ENCODE assay signal across 9 cellular contexts in the genomic region with DNA sequence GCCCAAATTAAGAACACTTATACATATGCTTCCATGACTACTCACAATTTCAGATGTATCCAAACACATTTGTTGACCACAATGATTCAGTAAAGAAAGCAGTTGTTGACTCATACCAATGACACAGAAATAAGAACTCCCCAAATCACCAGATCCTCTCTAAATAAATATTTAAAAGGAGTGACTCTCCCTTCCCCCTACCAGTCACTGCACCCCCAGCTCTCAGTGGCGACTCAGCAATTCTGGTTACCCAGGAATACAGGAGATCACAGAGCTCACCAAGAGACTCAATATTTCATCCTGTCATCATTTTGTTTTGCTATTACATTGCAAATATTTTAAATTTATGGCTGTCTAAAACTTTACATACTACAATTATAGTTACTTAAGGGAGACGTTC.
DNase-seq lines count a peak whose midpoint lies in the region; ATAC-seq and FAIRE-seq lines count a peak whose summit lies in the region.
"Had no signal": no experiment of that assay in that cellular context is flagged by ENCODE, and none has a peak within 500 bp of the region (broad histone marks: within the 10 kb centered on the region; RNA-seq: fewer than 3 reads in every experiment).

No MANE protein-coding gene starts in this region.

- ATAC-seq in activated T-cell treated with anti-CD3 and anti-CD28 coated beads, Interleukin-2, amount 50 U/mL, for 4 hours = peak; percentile 90 to 92
- ATAC-seq in GM18861 (IDR thresholded peaks at IDR 0.05; ENCODE audit: unreplicated experiment) = no peak
- no peak for ATAC-seq in HG02759 (IDR thresholded peaks at IDR 0.05; ENCODE audit: unreplicated experiment)

- H3K9me3 ChIP-seq in SJCRH30 (replicated peaks) = no peaks in the 10 kb centered on the region
- H3K9me3 ChIP-seq: right atrium auricular region had no signal

- H3K4me1 ChIP-seq in SJCRH30 = 0 out of 2 replicates have a peak, but pooled peaks cover 2% of the 10 kb centered on the region
- H3K4me1 ChIP-seq: right atrium auricular region had no signal

- H3K27me3 ChIP-seq in H7 (ENCODE audit: control insufficient read depth, insufficient read depth, low read length) (no peaks in the 10 kb centered on the region), SJCRH30 (no peaks in the 10 kb centered on the region)
- H3K27me3 ChIP-seq: right atrium auricular region had no signal

- no peak overlapping the region for H3K4me3 Mint-ChIP-seq in activated T-cell treated with anti-CD3 and anti-CD28 coated beads, Interleukin-2, amount 50 U/mL, for 4 hours

- H3K27me3 Mint-ChIP-seq in activated T-cell treated with anti-CD3 and anti-CD28 coated beads, Interleukin-2, amount 50 U/mL, for 4 hours (ENCODE audit: low read depth) = no peaks in the 10 kb centered on the region

- H3K36me3 ChIP-seq in H7 (replicated peaks; ENCODE audit: control insufficient read depth, insufficient read depth, low read length) (no peaks in the 10 kb centered on the region; the same call in 1 of the 2 replicates), SJCRH30 (0 out of 2 replicates have a peak, but pooled peaks cover 6% of the 10 kb centered on the region)

- H3K36me3 Mint-ChIP-seq in activated T-cell treated with anti-CD3 and anti-CD28 coated beads, Interleukin-2, amount 50 U/mL, for 4 hours (ENCODE audit: insufficient read depth) = peaks cover 19% of the 10 kb centered on the region

- no peak overlapping the region for H3K27ac ChIP-seq in SJCRH30
- H3K27ac ChIP-seq: right atrium auricular region had no signal

- H3K9me3 Mint-ChIP-seq in activated T-cell treated with anti-CD3 and anti-CD28 coated beads, Interleukin-2, amount 50 U/mL, for 4 hours = no peaks in the 10 kb centered on the region

- H3K4me1 Mint-ChIP-seq in activated T-cell treated with anti-CD3 and anti-CD28 coated beads, Interleukin-2, amount 50 U/mL, for 4 hours (ENCODE audit: low read depth) = peaks cover 6% of the 10 kb centered on the region

- peak; percentile 76 for FAIRE-seq in islet of Langerhans (lab: Jason Lieb, UNC)

- H3K4me3 ChIP-seq in H7 (ENCODE audit: insufficient read depth, low read depth, low read length) (no peak overlapping the region), SJCRH30 (no peak overlapping the region)
- H3K4me3 ChIP-seq: right atrium auricular region had no signal

- DNase-seq in AG08395 (ENCODE audit: low spot score) (peak; percentile 85), HS-5 (ENCODE audit: low read depth) (peak; percentile 53), H7 (no peak), SJCRH30 (no peak)
- no peak for DNase-seq in activated T-cell treated with anti-CD3 and anti-CD28 coated beads, Interleukin-2, amount 50 U/mL, for 4 hours

Comparison
In these comparisons a context has a peak if more than half of its experiments do, and no peak if none do; other contexts are left out.
1. DNase-seq: peak in AG08395 (single experiment) and HS-5 (single experiment); none in activated T-cell treated with anti-CD3 and anti-CD28 coated beads, Interleukin-2, amount 50 U/mL, for 4 hours (single experiment), H7 (single experiment) and SJCRH30 (0 of 2).
2. ATAC-seq: peak in activated T-cell treated with anti-CD3 and anti-CD28 coated beads, Interleukin-2, amount 50 U/mL, for 4 hours (2 of 2); none in GM18861 (single experiment) and HG02759 (single experiment).